In the genomic region with DNA sequence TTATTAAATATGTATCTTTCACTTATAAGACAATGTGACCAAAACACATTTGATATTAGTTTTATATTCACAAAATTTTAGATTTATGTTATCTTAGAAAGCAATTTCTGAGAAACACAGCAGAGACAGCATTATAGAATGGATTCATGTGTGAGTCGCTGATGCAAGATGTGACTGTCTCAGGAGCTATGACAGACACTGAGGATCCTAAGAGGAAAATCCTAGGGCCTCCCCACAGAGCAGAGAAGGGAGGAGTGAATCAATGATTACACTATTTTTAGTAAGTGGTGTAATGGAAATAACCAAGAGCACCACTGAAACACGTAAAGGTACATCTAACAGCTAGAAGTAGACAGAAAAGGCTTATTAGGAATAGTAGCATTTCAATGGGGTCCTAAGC, we compare ENCODE assay signal across 16 cellular contexts.
DNase-seq lines count a peak whose midpoint lies in the region; ATAC-seq, FAIRE-seq and TF ChIP-seq lines count a peak whose summit lies in the region.
"Had no signal": no experiment of that assay in that cellular context is flagged by ENCODE, and none has a peak within 500 bp of the region (broad histone marks: within the 10 kb centered on the region; RNA-seq: fewer than 3 reads in every experiment).

No MANE protein-coding gene starts in this region.

- peaks cover 10% of the 10 kb centered on the region for H3K4me1 ChIP-seq in osteoblast (ENCODE audit: insufficient read depth, low read length)

- H2AFZ ChIP-seq in osteoblast (ENCODE audit: low read length), result peak overlapping the region; percentile 30

- H4K20me1 ChIP-seq in osteoblast (ENCODE audit: insufficient read depth, low read length), result no peaks in the 10 kb centered on the region

- H3K4me2 ChIP-seq in osteoblast (ENCODE audit: insufficient read depth, low read length), result no peak overlapping the region

- peak overlapping the region; percentile 19 for H3K27ac ChIP-seq in osteoblast (ENCODE audit: low read depth, low read length)
- H3K27ac ChIP-seq: HL-60 had no signal

- no peak for FAIRE-seq in RCC 7860 (lab: Jason Lieb, UNC)
- FAIRE-seq: GM12892 had no signal

- no peak for ATAC-seq in GM21786 (IDR thresholded peaks at IDR 0.05; ENCODE audit: unreplicated experiment)

- no peak for TF ChIP-seq CTCF in epithelial cell of esophagus (IDR thresholded peaks at IDR 0.05; ENCODE audit: insufficient read depth, low read depth, low read length, missing control alignments)
- no peak for TF ChIP-seq CTCF in osteoblast (IDR thresholded peaks at IDR 0.05; ENCODE audit: extremely low read depth, low read depth, low read length)

- peak; percentile 27 for DNase-seq in EH (ENCODE audit: low read depth)
- peak; percentile 30 for DNase-seq in RCC 7860 (ENCODE audit: low spot score)
- peak; percentile 5 for DNase-seq in epithelial cell of esophagus (ENCODE audit: low read depth)
- DNase-seq in osteoblast (ENCODE audit: insufficient read length, low spot score, missing footprints), result no peak
- DNase-seq in cortex of kidney (lab: John Stamatoyannopoulos, UW), result no peak
- DNase-seq in mucosa of gallbladder (ENCODE audit: low spot score), result no peak
- DNase-seq in DMS 273 (lab: John Stamatoyannopoulos, UW; ENCODE audit: unreplicated experiment), result no peak
- DNase-seq: ACHN; C1 segment of cervical spinal cord; CD4-positive, alpha-beta T cell; DMS153; DMS79 treated with DMSO at 0.1 percent for 48 hours; GDM1 had no signal

- H3K4me3 ChIP-seq in epithelial cell of esophagus (ENCODE audit: low read length) (no peak overlapping the region), osteoblast (ENCODE audit: insufficient read depth, low read length) (no peak overlapping the region)

- no peaks in the 10 kb centered on the region for H3K9me3 ChIP-seq in osteoblast (ENCODE audit: low read depth, low read length)

- H3K27me3 ChIP-seq in osteoblast (ENCODE audit: insufficient read depth, low read length), result no peaks in the 10 kb centered on the region

- no peaks in the 10 kb centered on the region for H3K79me2 ChIP-seq in osteoblast (ENCODE audit: insufficient read depth, low read length)

- peaks cover 10% of the 10 kb centered on the region for H3K36me3 ChIP-seq in osteoblast (ENCODE audit: insufficient read depth, low read length)

Comparison
In these comparisons a context has a peak if more than half of its experiments do, and no peak if none do; other contexts are left out.
1. DNase-seq: peak in EH (single experiment), RCC 7860 (single experiment) and epithelial cell of esophagus (single experiment); none in osteoblast (single experiment), cortex of kidney (single experiment), mucosa of gallbladder (single experiment) and DMS 273 (single experiment).